ENCODE assay signal across 8 cellular contexts in the genomic region with DNA sequence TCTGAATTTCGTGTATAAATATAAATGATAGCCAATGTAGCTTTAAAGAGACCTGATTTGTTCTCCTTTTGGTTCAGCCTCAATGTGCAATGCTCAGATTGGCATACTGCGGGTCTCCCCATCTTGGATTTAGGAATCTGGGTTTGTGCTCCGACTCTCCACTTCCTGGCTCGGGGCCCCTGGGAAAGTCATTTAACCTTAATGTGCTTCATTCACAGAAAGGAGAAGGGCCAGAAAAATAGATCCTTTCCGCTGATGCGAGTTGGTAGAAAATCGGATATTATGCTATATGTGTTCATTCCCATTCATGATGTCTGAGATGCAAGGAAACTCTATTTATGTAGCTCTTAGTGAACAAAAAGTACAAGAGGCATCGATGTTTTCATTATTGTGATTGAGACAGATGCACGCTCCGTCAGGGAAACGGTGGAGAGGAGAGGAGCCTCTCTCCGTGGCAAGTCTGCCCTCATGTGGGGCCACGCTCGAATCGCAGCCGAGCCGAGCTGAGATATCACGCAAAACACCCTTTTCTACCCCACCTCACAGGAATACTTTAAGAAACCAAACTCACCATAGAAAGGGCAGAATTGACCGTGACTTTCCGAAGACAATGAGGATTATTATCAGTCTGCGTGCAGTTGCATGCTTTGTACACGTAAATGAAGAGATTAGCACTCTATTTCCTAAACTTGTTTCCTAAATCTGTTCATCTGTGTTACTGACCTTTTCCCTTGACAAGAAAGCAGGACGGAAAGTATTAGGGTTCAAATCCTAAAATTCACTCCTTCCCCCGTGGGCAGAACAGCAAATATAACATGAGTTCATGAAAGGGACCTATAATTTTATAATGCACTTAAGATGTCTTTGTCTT.
DNase-seq lines count a peak whose midpoint lies in the region; TF ChIP-seq lines count a peak whose summit lies in the region.

No MANE protein-coding gene starts in this region.

- H3K9me2 ChIP-seq in Loucy (replicated peaks; ENCODE audit: low read depth, low read length): no peaks in the 10 kb centered on the region

- H3F3A ChIP-seq in Loucy (ENCODE audit: low read depth): no peaks in the 10 kb centered on the region
- H3F3A ChIP-seq in neural progenitor cell (ENCODE audit: low read depth): no peaks in the 10 kb centered on the region

- DNase-seq in GM03348 (ENCODE audit: low spot score) (peak; percentile 78), WERI-Rb-1 (peak; percentile 75), fibroblast of pulmonary artery (ENCODE audit: low read depth) (peak; percentile 46), neural progenitor cell (ENCODE audit: low spot score) (peak; percentile 77)
- no peak for DNase-seq in activated CD4-positive, CD25-positive, alpha-beta regulatory T cell (lab: John Stamatoyannopoulos, UW)

- H3K9me3 Mint-ChIP-seq in neural progenitor cell: no peaks in the 10 kb centered on the region

- H3K36me3 Mint-ChIP-seq in neural progenitor cell: no peaks in the 10 kb centered on the region

- no peaks in the 10 kb centered on the region for H4K20me1 ChIP-seq in Loucy (ENCODE audit: insufficient read depth, low read length, poor library complexity, severe bottlenecking)
- no peaks in the 10 kb centered on the region for H4K20me1 ChIP-seq in neural progenitor cell (ENCODE audit: low read depth)

- POLR2A ChIA-PET in HEK293 (lab: Yijun Ruan, JAX): no interaction called here

- H3K4me2 ChIP-seq in Loucy (ENCODE audit: low read depth, low read length, poor library complexity, severe bottlenecking) (peak overlapping the region; percentile 75), neural progenitor cell (peak overlapping the region; percentile 67)

- H3K4me1 ChIP-seq in HEK293 (ENCODE audit: control insufficient read depth, insufficient read depth, low read length): no peaks in the 10 kb centered on the region
- peaks cover 38% of the 10 kb centered on the region for H3K4me1 ChIP-seq in Loucy (ENCODE audit: insufficient read depth, low read length, poor library complexity, severe bottlenecking)
- H3K4me1 ChIP-seq in neural progenitor cell: no peaks in the 10 kb centered on the region

- H3K79me2 ChIP-seq in Loucy (ENCODE audit: insufficient read depth, low read length): no peaks in the 10 kb centered on the region
- no peaks in the 10 kb centered on the region for H3K79me2 ChIP-seq in neural progenitor cell (ENCODE audit: low read depth)

- peak overlapping the region; percentile 25 for H3K4me3 ChIP-seq in HEK293 (ENCODE audit: low read depth, low read length)
- H3K4me3 ChIP-seq in Loucy (ENCODE audit: low read length, poor library complexity, severe bottlenecking): peak overlapping the region; percentile 56
- H3K4me3 ChIP-seq in WERI-Rb-1 (ENCODE audit: low read depth, low read length): peak overlapping the region; percentile 34
- peak overlapping the region; percentile 13 for H3K4me3 ChIP-seq in fibroblast of pulmonary artery (replicated peaks; ENCODE audit: low read depth, low read length)
- H3K4me3 ChIP-seq in neural progenitor cell: peak overlapping the region; percentile 27

- H3K9me3 ChIP-seq in HEK293 (ENCODE audit: control insufficient read depth, insufficient read depth, low read depth, low read length) (no peaks in the 10 kb centered on the region), Loucy (ENCODE audit: insufficient read depth, low read depth, low read length) (no peaks in the 10 kb centered on the region), WERI-Rb-1 (ENCODE audit: severe bottlenecking) (no peaks in the 10 kb centered on the region), neural progenitor cell (ENCODE audit: low read depth) (no peaks in the 10 kb centered on the region)

- H3K9ac ChIP-seq in Loucy (ENCODE audit: low read depth, low read length, poor library complexity, severe bottlenecking) (no peak overlapping the region), neural progenitor cell (no peak overlapping the region)

- CTCF ChIA-PET in HEK293 (lab: Yijun Ruan, JAX): interaction anchor here (0.5 to 4.6 kb wide), 51 partner anchors 9 to 1400 kb away, joined by 3 to 65 read pairs (median 4); a partner anchor contains a TSS

- peak overlapping the region; percentile 12 for H3K4me3 Mint-ChIP-seq in neural progenitor cell

- H3K27me3 Mint-ChIP-seq in neural progenitor cell (ENCODE audit: insufficient read depth, low read depth): no peaks in the 10 kb centered on the region

- no peaks in the 10 kb centered on the region for H3K36me3 ChIP-seq in HEK293 (ENCODE audit: control insufficient read depth in 2 of 2, insufficient read depth in 1 of 2, low read length in 2 of 2)
- no peaks in the 10 kb centered on the region for H3K36me3 ChIP-seq in Loucy (ENCODE audit: insufficient read depth, low read length)
- H3K36me3 ChIP-seq in WERI-Rb-1: no peaks in the 10 kb centered on the region
- no peaks in the 10 kb centered on the region for H3K36me3 ChIP-seq in neural progenitor cell

- H2AFZ ChIP-seq in Loucy (ENCODE audit: low read length): peak overlapping the region; percentile 77
- H2AFZ ChIP-seq in neural progenitor cell (replicated peaks): peak overlapping the region; percentile 98

- H3K4me1 Mint-ChIP-seq in neural progenitor cell: peaks cover 14% of the 10 kb centered on the region

- H3K27me3 ChIP-seq in Loucy (ENCODE audit: insufficient read depth, low read length, poor library complexity, severe bottlenecking) (no peaks in the 10 kb centered on the region), WERI-Rb-1 (ENCODE audit: insufficient read depth, low read depth, severe bottlenecking) (no peaks in the 10 kb centered on the region), neural progenitor cell (peaks cover 6% of the 10 kb centered on the region)

- no peak overlapping the region for H3K27ac ChIP-seq in 22Rv1
- no peak overlapping the region for H3K27ac ChIP-seq in HEK293 (ENCODE audit: extremely low read depth, low read depth, low read length)
- H3K27ac ChIP-seq in WERI-Rb-1: 0 out of 2 replicates have a peak overlapping the region, but pooled peaks have one; percentile 16
- H3K27ac ChIP-seq in neural progenitor cell: no peak overlapping the region

- H3K27ac Mint-ChIP-seq in neural progenitor cell: no peak overlapping the region

- TF ChIP-seq CTCF in 22Rv1 (IDR thresholded peaks at IDR 0.05) (peak; percentile 94), HEK293 (tag by site-specific recombination; IDR thresholded peaks at IDR 0.05) (peak; percentile 75; the same call in 1 of the 2 replicates), Loucy (conservative IDR thresholded peaks at IDR 0.05; ENCODE audit: low read length) (peak; percentile 88), WERI-Rb-1 (IDR thresholded peaks at IDR 0.05; ENCODE audit: low read depth, low read length) (peak; percentile 91), fibroblast of pulmonary artery (IDR thresholded peaks at IDR 0.05; ENCODE audit: low read length, missing control alignments) (peak; percentile 77), neural progenitor cell (IDR thresholded peaks at IDR 0.05) (peak; percentile 77)

TF ChIP-seq in HEK293, 187 proteins besides CTCF, POLR2A, EP300 and RAD21 (continues in another document):
- TF ChIP-seq ZBTB21 (tag by site-specific recombination; IDR thresholded peaks at IDR 0.05) (no peak), KLF7 (tag by site-specific recombination; IDR thresholded peaks at IDR 0.05; ENCODE audit: borderline replicate concordance) (no peak), ZSCAN23 (tag by site-specific recombination; IDR thresholded peaks at IDR 0.05) (no peak), PRDM1 (tag by site-specific recombination; IDR thresholded peaks at IDR 0.05) (0 out of 2 replicates have a peak, but pooled peaks have one; percentile 16), ZNF626 (tag by site-specific recombination; IDR thresholded peaks at IDR 0.05) (no peak), ZNF514 (tag by site-specific recombination; IDR thresholded peaks at IDR 0.05) (no peak), ZFP37 (tag by site-specific recombination; IDR thresholded peaks at IDR 0.05) (peak; percentile 74), TRIM28 (IDR thresholded peaks at IDR 0.05; ENCODE audit: borderline replicate concordance, low read length) (peak; percentile 55; the same call in 1 of the 2 replicates), ZNF549 (tag by site-specific recombination; IDR thresholded peaks at IDR 0.05) (no peak), ZNF654 (tag by site-specific recombination; IDR thresholded peaks at IDR 0.05; ENCODE audit: low read depth) (peak; percentile 97), ZNF133 (tag by site-specific recombination; IDR thresholded peaks at IDR 0.05) (no peak)
- TF ChIP-seq, protein P1, sequence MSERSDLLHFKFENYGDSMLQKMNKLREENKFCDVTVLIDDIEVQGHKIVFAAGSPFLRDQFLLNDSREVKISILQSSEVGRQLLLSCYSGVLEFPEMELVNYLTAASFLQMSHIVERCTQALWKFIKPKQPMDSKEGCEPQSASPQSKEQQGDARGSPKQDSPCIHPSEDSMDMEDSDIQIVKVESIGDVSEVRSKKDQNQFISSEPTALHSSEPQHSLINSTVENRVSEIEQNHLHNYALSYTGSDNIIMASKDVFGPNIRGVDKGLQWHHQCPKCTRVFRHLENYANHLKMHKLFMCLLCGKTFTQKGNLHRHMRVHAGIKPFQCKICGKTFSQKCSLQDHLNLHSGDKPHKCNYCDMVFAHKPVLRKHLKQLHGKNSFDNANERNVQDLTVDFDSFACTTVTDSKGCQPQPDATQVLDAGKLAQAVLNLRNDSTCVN (tag by site-specific recombination; optimal IDR thresholded peaks at IDR 0.05): no peak
- TF ChIP-seq, protein P2, sequence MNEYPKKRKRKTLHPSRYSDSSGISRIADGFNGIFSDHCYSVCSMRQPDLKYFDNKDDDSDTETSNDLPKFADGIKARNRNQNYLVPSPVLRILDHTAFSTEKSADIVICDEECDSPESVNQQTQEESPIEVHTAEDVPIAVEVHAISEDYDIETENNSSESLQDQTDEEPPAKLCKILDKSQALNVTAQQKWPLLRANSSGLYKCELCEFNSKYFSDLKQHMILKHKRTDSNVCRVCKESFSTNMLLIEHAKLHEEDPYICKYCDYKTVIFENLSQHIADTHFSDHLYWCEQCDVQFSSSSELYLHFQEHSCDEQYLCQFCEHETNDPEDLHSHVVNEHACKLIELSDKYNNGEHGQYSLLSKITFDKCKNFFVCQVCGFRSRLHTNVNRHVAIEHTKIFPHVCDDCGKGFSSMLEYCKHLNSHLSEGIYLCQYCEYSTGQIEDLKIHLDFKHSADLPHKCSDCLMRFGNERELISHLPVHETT (tag by site-specific recombination; IDR thresholded peaks at IDR 0.05): no peak
- TF ChIP-seq, protein P3, sequence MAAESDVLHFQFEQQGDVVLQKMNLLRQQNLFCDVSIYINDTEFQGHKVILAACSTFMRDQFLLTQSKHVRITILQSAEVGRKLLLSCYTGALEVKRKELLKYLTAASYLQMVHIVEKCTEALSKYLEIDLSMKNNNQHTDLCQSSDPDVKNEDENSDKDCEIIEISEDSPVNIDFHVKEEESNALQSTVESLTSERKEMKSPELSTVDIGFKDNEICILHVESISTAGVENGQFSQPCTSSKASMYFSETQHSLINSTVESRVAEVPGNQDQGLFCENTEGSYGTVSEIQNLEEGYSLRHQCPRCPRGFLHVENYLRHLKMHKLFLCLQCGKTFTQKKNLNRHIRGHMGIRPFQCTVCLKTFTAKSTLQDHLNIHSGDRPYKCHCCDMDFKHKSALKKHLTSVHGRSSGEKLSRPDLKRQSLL (tag by site-specific recombination; IDR thresholded peaks at IDR 0.05): peak; percentile 78

Comparison
In these comparisons a context has a peak if more than half of its experiments do, and no peak if none do; other contexts are left out.
1. DNase-seq: peak in GM03348 (single experiment), WERI-Rb-1 (single experiment), fibroblast of pulmonary artery (single experiment) and neural progenitor cell (single experiment); none in activated CD4-positive, CD25-positive, alpha-beta regulatory T cell (0 of 4).
2. Peak in every context shown above with its lines, with median percentiles within 50 percentile points of each other: CTCF ChIP-seq and H3K4me3 ChIP-seq.